Comparison of ENCODE assay signal across 23 cellular contexts in genomic region chr11:117921456-117921855, GRCh38. TPM values are rescaled to one million over a fixed set of nuclear protein-coding genes. Genes with fewer than 3 reads are reported as not detected.
DNase-seq lines count a peak whose midpoint lies in the region; ATAC-seq and TF ChIP-seq lines count a peak whose summit lies in the region.
"Had no signal": no experiment of that assay in that cellular context is flagged by ENCODE, and none has a peak within 500 bp of the region (broad histone marks: within the 10 kb centered on the region; RNA-seq: fewer than 3 reads in every experiment).

No MANE protein-coding gene starts in this region.

- H3K4me3 ChIP-seq in heart left ventricle (no peak overlapping the region), PC-9 (no peak overlapping the region)
- H3K4me3 ChIP-seq: MG63 had no signal

- no peaks in the 10 kb centered on the region for H3K9me3 ChIP-seq in heart left ventricle
- no peaks in the 10 kb centered on the region for H3K9me3 ChIP-seq in PC-9 (ENCODE audit: insufficient read depth, low read depth)
- H3K9me3 ChIP-seq: MG63 had no signal

- POLR2A ChIA-PET in PC-9 (lab: Charles Lee; ENCODE audit: unreplicated experiment), result interaction anchor here (0.7 kb wide), 2 partner anchors 658 to 847 kb away, joined by 3 to 7 read pairs; no protein-coding TSS in a partner anchor

- no peak overlapping the region for H3K4me2 ChIP-seq in PC-9

- H3K4me1 Mint-ChIP-seq in dendritic cell treated with granulocyte-macrophage colony-stimulating factor and Interleukin-4, amounts not matched to agents 40 ng/mL and 50 ng/mL, for 4 days (ENCODE audit: low read depth), result peaks cover 9% of the 10 kb centered on the region
- H3K4me1 Mint-ChIP-seq: CD4-positive, alpha-beta memory T cell had no signal

- ATAC-seq in heart left ventricle (no peak), GM19324 (IDR thresholded peaks at IDR 0.05; ENCODE audit: low FRiP score, unreplicated experiment) (no peak)
- ATAC-seq in activated CD4-positive, CD25-positive, alpha-beta regulatory T cell treated with anti-CD3 and anti-CD28 coated beads, Interleukin-2, amount 50 U/mL, for 24 hours, result no peak

- peak overlapping the region; percentile 57 for H3K27ac Mint-ChIP-seq in dendritic cell treated with granulocyte-macrophage colony-stimulating factor and Interleukin-4, amounts not matched to agents 40 ng/mL and 50 ng/mL, for 4 days
- H3K27ac Mint-ChIP-seq: CD4-positive, alpha-beta memory T cell had no signal

- H3K9me3 Mint-ChIP-seq in dendritic cell treated with granulocyte-macrophage colony-stimulating factor and Interleukin-4, amounts not matched to agents 40 ng/mL and 50 ng/mL, for 4 days, result no peaks in the 10 kb centered on the region
- H3K9me3 Mint-ChIP-seq: CD4-positive, alpha-beta memory T cell had no signal

- BruUV-seq in PC-9 (replicated peaks; lab: Mats Ljungman, UMichigan), result no TSS peak

- H3K4me3 Mint-ChIP-seq in dendritic cell treated with granulocyte-macrophage colony-stimulating factor and Interleukin-4, amounts not matched to agents 40 ng/mL and 50 ng/mL, for 4 days, result no peak overlapping the region
- H3K4me3 Mint-ChIP-seq: CD4-positive, alpha-beta memory T cell had no signal

- no peak for TF ChIP-seq CTCF in heart left ventricle (IDR thresholded peaks at IDR 0.05)
- no peak for TF ChIP-seq CTCF in PC-9 (conservative IDR thresholded peaks at IDR 0.05)

- peaks cover 11% of the 10 kb centered on the region for H4K20me1 ChIP-seq in PC-9 (ENCODE audit: insufficient read depth)

- H3K36me3 Mint-ChIP-seq in dendritic cell treated with granulocyte-macrophage colony-stimulating factor and Interleukin-4, amounts not matched to agents 40 ng/mL and 50 ng/mL, for 4 days (ENCODE audit: low read depth), result no peaks in the 10 kb centered on the region
- H3K36me3 Mint-ChIP-seq: CD4-positive, alpha-beta memory T cell had no signal

- H3K36me3 ChIP-seq in heart left ventricle (no peaks in the 10 kb centered on the region), PC-9 (ENCODE audit: low read depth) (0 out of 2 replicates have a peak, but pooled peaks cover 3% of the 10 kb centered on the region)
- H3K36me3 ChIP-seq: MG63 had no signal

- CTCF ChIA-PET in PC-9 (lab: Charles Lee), result no interaction called here

- H3K4me1 ChIP-seq in heart left ventricle (no peaks in the 10 kb centered on the region), PC-9 (replicated peaks; ENCODE audit: insufficient read depth) (no peaks in the 10 kb centered on the region)

- H3K27me3 ChIP-seq in heart left ventricle (no peaks in the 10 kb centered on the region), PC-9 (ENCODE audit: insufficient read depth, low read depth) (no peaks in the 10 kb centered on the region)
- H3K27me3 ChIP-seq: MG63 had no signal

- H3K27me3 Mint-ChIP-seq in dendritic cell treated with granulocyte-macrophage colony-stimulating factor and Interleukin-4, amounts not matched to agents 40 ng/mL and 50 ng/mL, for 4 days, result peaks cover 13% of the 10 kb centered on the region
- H3K27me3 Mint-ChIP-seq: CD4-positive, alpha-beta memory T cell had no signal

- H2AFZ ChIP-seq in PC-9, result no peak overlapping the region

- DNase-seq in cardiac septum (ENCODE audit: low spot score), result peak; percentile 65
- no peak for DNase-seq in heart left ventricle
- DNase-seq in posterior vena cava (ENCODE audit: low spot score), result peak; percentile 47
- no peak for DNase-seq in PC-9
- DNase-seq: C1 segment of cervical spinal cord; CD4-positive, alpha-beta memory T cell; COR-L47; DMS53; GOT3; HCEC 1CT; KBM-7; MG63; NCI-H1105 treated with DMSO at 0.1 percent for 48 hours; NCI-H146; NCI-H1930; NCI-H2107; NCI-H524; NCI-H774 had no signal

- H3F3A ChIP-seq in PC-9 (ENCODE audit: insufficient read depth, low read depth), result no peaks in the 10 kb centered on the region; the same call in 1 of the 2 replicates

- intact Hi-C loops in cardiac septum (cut with DNase I) (no loop called here), heart left ventricle (cut with DNase I) (no loop called here), posterior vena cava (cut with DNase I) (no loop called here), PC-9 (cut with micrococcal nuclease; ENCODE audit: unreplicated experiment) (no loop called here)
- intact Hi-C loops in dendritic cell treated with granulocyte-macrophage colony-stimulating factor and Interleukin-4, amounts not matched to agents 40 ng/mL and 50 ng/mL, for 4 days (cut with micrococcal nuclease), result no loop called here

- H3K27ac ChIP-seq in heart left ventricle, result no peak overlapping the region
- no peak overlapping the region for H3K27ac ChIP-seq in PC-9

- 94 to 98% (median 97%) methylated on average over 2 of the region's 2 CpGs for WGBS in heart left ventricle, 4 donors

- H3K9me2 ChIP-seq in PC-9 (ENCODE audit: insufficient read depth), result no peaks in the 10 kb centered on the region

- H3K79me2 ChIP-seq in PC-9 (ENCODE audit: low read depth), result no peaks in the 10 kb centered on the region; the same call in 1 of the 2 replicates

- TF ChIP-seq POLR2A in heart left ventricle (IDR thresholded peaks at IDR 0.05), result no peak

RNA-seq across cellular contexts. Expression of gene TMPRSS13, which starts 7.7 kb away (rescaled TPM):
- total RNA-seq in cardiac septum (not detected), heart left ventricle (under 1 TPM in 4 of 9 donors, not detected in 5; 0.06 to 0.51 (median 0.25) TPM), posterior vena cava (under 1 TPM; 0.24 to 0.37 TPM), PC-9 (2021) (18.5 and 21.7 TPM in 2 replicates)
- polyA plus RNA-seq in heart left ventricle, result under 1 TPM; 0.03 to 0.08 TPM
- total RNA-seq: A673, LHCN-M2 had no signal

RNA-seq across cellular contexts. Expression of gene FXYD6, which starts 45.0 kb away (rescaled TPM):
- total RNA-seq in cardiac septum (28.0 TPM), heart left ventricle (10 to 100 TPM; 24.6 to 51.2 (median 35.0) TPM), posterior vena cava (100 to 1,000 TPM in 1 of 2 donors, 10 to 100 TPM in 1; 62.8 to 107 TPM), PC-9 (2021) (0.20 and 0.48 TPM in 2 replicates)
- polyA plus RNA-seq in heart left ventricle, result 10 to 100 TPM; 51.2 to 54.0 TPM
- total RNA-seq: CD4-positive, alpha-beta memory T cell had no signal

Comparison
In these comparisons a context has a peak if more than half of its experiments do, and no peak if none do; other contexts are left out.
1. DNase-seq: peak in cardiac septum (single experiment) and posterior vena cava (single experiment); none in heart left ventricle (0 of 5) and PC-9 (0 of 2).
2. RNA of gene TMPRSS13, which starts 7.7 kb away (total RNA-seq): 18.5 to 21.7 TPM in PC-9; 0.24 to 0.37 TPM in posterior vena cava, 0.06 to 0.51 TPM in heart left ventricle and not detected in cardiac septum (single experiment); every median in the first group is over 10 times any median in the second.
3. RNA of gene FXYD6, which starts 45.0 kb away (total RNA-seq): 62.8 to 107 TPM in posterior vena cava, 24.6 to 51.2 TPM in heart left ventricle and 28.0 TPM in cardiac septum (single experiment); 0.20 to 0.48 TPM in PC-9; every median in the first group is over 10 times any median in the second.